ENCODE assay signal across 23 cellular contexts in genomic region chr2:20469595-20469994, GRCh38. TPM values are rescaled to one million over a fixed set of nuclear protein-coding genes. Genes with fewer than 3 reads are reported as not detected.
A peak's percentile ranks its signal among the peaks of the same experiment; 100 is the strongest.
DNase-seq lines count a peak whose midpoint lies in the region; ATAC-seq and TF ChIP-seq lines count a peak whose summit lies in the region.
"Had no signal": no experiment of that assay in that cellular context is flagged by ENCODE, and none has a peak within 500 bp of the region (broad histone marks: within the 10 kb centered on the region; RNA-seq: fewer than 3 reads in every experiment).

No MANE protein-coding gene starts in this region.

- H3K79me2 ChIP-seq in mammary epithelial cell (ENCODE audit: insufficient read depth, low read length): no peaks in the 10 kb centered on the region

- no peaks in the 10 kb centered on the region for H3K36me3 Mint-ChIP-seq in activated CD4-positive, alpha-beta T cell treated with anti-CD3 and anti-CD28 coated beads, Interleukin-2, amount 10 ng/mL, durations not matched to agents 7 days and 5 days (ENCODE audit: low read depth)
- H3K36me3 Mint-ChIP-seq: CD8-positive, alpha-beta T cell had no signal

- dilution Hi-C loops in mammary epithelial cell (cut with HindIII; ENCODE audit: low sequenced_read_pairs): no loop called here

- 65% methylated on average over 5 of the region's 8 CpGs for WGBS in mammary epithelial cell (ENCODE audit: low coverage, missing lambda C conversion rate)
- 95 to 96% methylated on average over 8 of the region's 8 CpGs for WGBS in sigmoid colon, 2 donors

- H3K4me3 ChIP-seq in breast epithelium (no peak overlapping the region), mammary epithelial cell (replicated peaks in 1 of 3; ENCODE audit: insufficient read depth in 1 of 3, low read depth in 2 of 3, low read length in 3 of 3) (no peak overlapping the region), WERI-Rb-1 (ENCODE audit: low read depth, low read length) (no peak overlapping the region), sigmoid colon (no peak overlapping the region)
- H3K4me3 ChIP-seq: GM23248 had no signal

- no peaks in the 10 kb centered on the region for H3K9me3 ChIP-seq in breast epithelium
- H3K9me3 ChIP-seq in mammary epithelial cell (replicated peaks; ENCODE audit: insufficient read depth, low read length): no peaks in the 10 kb centered on the region
- no peaks in the 10 kb centered on the region for H3K9me3 ChIP-seq in WERI-Rb-1 (ENCODE audit: severe bottlenecking)
- H3K9me3 ChIP-seq in sigmoid colon: no peaks in the 10 kb centered on the region

- intact Hi-C loops in breast epithelium (cut with DNase I; ENCODE audit: low total_unique reads) (no loop called here), mammary epithelial cell (cut with micrococcal nuclease) (no loop called here), sigmoid colon (cut with DNase I) (no loop called here)

- no peak overlapping the region for H3K9ac ChIP-seq in mammary epithelial cell (ENCODE audit: insufficient read depth, low read length)
- H3K9ac ChIP-seq: GM23248, KMS-11 had no signal

- TF ChIP-seq POLR2A in breast epithelium (IDR thresholded peaks at IDR 0.05): no peak
- TF ChIP-seq POLR2A in sigmoid colon (IDR thresholded peaks at IDR 0.05): no peak

- no peak overlapping the region for H3K4me2 ChIP-seq in mammary epithelial cell (ENCODE audit: insufficient read depth, low read depth, low read length)
- H3K4me2 ChIP-seq: KMS-11 had no signal

- H3K27me3 ChIP-seq in breast epithelium (no peaks in the 10 kb centered on the region), mammary epithelial cell (ENCODE audit: insufficient read depth, low read length) (no peaks in the 10 kb centered on the region), WERI-Rb-1 (ENCODE audit: insufficient read depth, low read depth, severe bottlenecking) (no peaks in the 10 kb centered on the region), sigmoid colon (no peaks in the 10 kb centered on the region)

- in situ Hi-C loops in mammary epithelial cell (cut with MboI; ENCODE audit: low sequenced_read_pairs in 2 of 2): no loop called here

- H3K27ac Mint-ChIP-seq in activated CD4-positive, alpha-beta T cell treated with anti-CD3 and anti-CD28 coated beads, Interleukin-2, amount 10 ng/mL, durations not matched to agents 7 days and 5 days: no peak overlapping the region
- H3K27ac Mint-ChIP-seq: CD8-positive, alpha-beta T cell; H9; HFFc6 had no signal

- ATAC-seq in HG03139 (IDR thresholded peaks at IDR 0.05; ENCODE audit: unreplicated experiment) (no peak), HG03175 (IDR thresholded peaks at IDR 0.05; ENCODE audit: unreplicated experiment) (no peak)
- ATAC-seq: CD8-positive, alpha-beta T cell had no signal

- H3K4me3 Mint-ChIP-seq in activated CD4-positive, alpha-beta T cell treated with anti-CD3 and anti-CD28 coated beads, Interleukin-2, amount 10 ng/mL, durations not matched to agents 7 days and 5 days: no peak overlapping the region
- H3K4me3 Mint-ChIP-seq: CD8-positive, alpha-beta T cell; H9; HFFc6 had no signal

- no TSS peak for BruUV-seq in mammary epithelial cell (replicated peaks; lab: Mats Ljungman, UMichigan)

- H3K27ac ChIP-seq in breast epithelium (peak overlapping the region; percentile 87 to 96), mammary epithelial cell (ENCODE audit: insufficient read depth, low read depth, low read length) (no peak overlapping the region), WERI-Rb-1 (no peak overlapping the region), sigmoid colon (no peak overlapping the region)
- H3K27ac ChIP-seq: GM23248, KMS-11, RWPE1 had no signal

- no peak for TF ChIP-seq EP300 in sigmoid colon (IDR thresholded peaks at IDR 0.05)

- peaks cover 3 to 24% of the 10 kb centered on the region in 2 donors for H3K4me1 ChIP-seq in breast epithelium
- peaks cover 8% of the 10 kb centered on the region for H3K4me1 ChIP-seq in mammary epithelial cell (ENCODE audit: insufficient read depth, low read length)
- H3K4me1 ChIP-seq in sigmoid colon: peaks cover 0 to 26% (median 19%) of the 10 kb centered on the region in 4 donors

- H3K36me3 ChIP-seq in breast epithelium (no peaks in the 10 kb centered on the region), mammary epithelial cell (ENCODE audit: insufficient read depth, low read length) (no peaks in the 10 kb centered on the region), WERI-Rb-1 (no peaks in the 10 kb centered on the region), sigmoid colon (no peaks in the 10 kb centered on the region)

- DNase-seq in breast epithelium (ENCODE audit: low spot score in 2 of 2) (no peak), mammary epithelial cell (no peak), WERI-Rb-1 (peak; percentile 4), sigmoid colon (peak; percentile 60), ureter (ENCODE audit: low spot score) (peak; percentile 37)
- no peak for DNase-seq in activated CD4-positive, alpha-beta T cell treated with anti-CD3 and anti-CD28 coated beads, Interleukin-2, amount 10 ng/mL, durations not matched to agents 7 days and 5 days
- DNase-seq: CD8-positive, alpha-beta T cell; DND-41; GM23248; H9; HFFc6; IMR-90; NCI-H1105; NCI-H146; NCI-H2029; NCI-H2227 treated with DMSO at 0.1 percent for 48 hours; NCI-H510A; NK-92 treated with Interleukin-12 subunit alpha and Interleukin-12 subunit beta, amount 100 ng/mL, for 24 hours; SHP77 treated with DMSO at 0.1 percent for 48 hours had no signal

- H3K9me3 Mint-ChIP-seq in activated CD4-positive, alpha-beta T cell treated with anti-CD3 and anti-CD28 coated beads, Interleukin-2, amount 10 ng/mL, durations not matched to agents 7 days and 5 days: no peaks in the 10 kb centered on the region
- H3K9me3 Mint-ChIP-seq: CD8-positive, alpha-beta T cell; H9; HFFc6 had no signal

- no peak overlapping the region for H2AFZ ChIP-seq in mammary epithelial cell (ENCODE audit: low read depth, low read length)
- H2AFZ ChIP-seq: GM23248 had no signal

- no peaks in the 10 kb centered on the region for H3K27me3 Mint-ChIP-seq in activated CD4-positive, alpha-beta T cell treated with anti-CD3 and anti-CD28 coated beads, Interleukin-2, amount 10 ng/mL, durations not matched to agents 7 days and 5 days

- POLR2A ChIA-PET in activated CD4-positive, alpha-beta T cell treated with anti-CD3 and anti-CD28 coated beads, Interleukin-2, amount 10 ng/mL, durations not matched to agents 7 days and 5 days (lab: Charles Lee): no interaction called here

- no peaks in the 10 kb centered on the region for H3K4me1 Mint-ChIP-seq in activated CD4-positive, alpha-beta T cell treated with anti-CD3 and anti-CD28 coated beads, Interleukin-2, amount 10 ng/mL, durations not matched to agents 7 days and 5 days

- CTCF ChIA-PET in mammary epithelial cell (lab: Charles Lee; ENCODE audit: low non-redundant PET): no interaction called here
- CTCF ChIA-PET in activated CD4-positive, alpha-beta T cell treated with anti-CD3 and anti-CD28 coated beads, Interleukin-2, amount 10 ng/mL, durations not matched to agents 7 days and 5 days (lab: Charles Lee): interaction anchor here (0.5 to 3.4 kb wide), 2 partner anchors 9 to 152 kb away, joined by 4 to 16 read pairs; no protein-coding TSS in a partner anchor

- TF ChIP-seq CTCF in breast epithelium (IDR thresholded peaks at IDR 0.05): no peak
- TF ChIP-seq CTCF in mammary epithelial cell (conservative IDR thresholded peaks at IDR 0.05 in 1 of 2, IDR thresholded peaks at IDR 0.05 in 1 of 2; ENCODE audit: extremely low read depth in 1 of 2, insufficient read depth in 1 of 2, low read depth in 1 of 2, low read length in 2 of 2): no peak
- no peak for TF ChIP-seq CTCF in WERI-Rb-1 (IDR thresholded peaks at IDR 0.05; ENCODE audit: low read depth, low read length)
- TF ChIP-seq CTCF in sigmoid colon (IDR thresholded peaks at IDR 0.05): no peak

- H4K20me1 ChIP-seq in mammary epithelial cell (ENCODE audit: insufficient read depth, low read length): no peaks in the 10 kb centered on the region

RNA-seq across cellular contexts. Expression of gene RHOB, which starts 22.7 kb away (rescaled TPM):
- total RNA-seq in breast epithelium: 1,000 to 10,000 TPM in 1 of 3 donors, 100 to 1,000 TPM in 2; 643 to 1,178 (median 772) TPM
- total RNA-seq in mammary epithelial cell: 10 to 100 TPM; 26.2 to 53.5 TPM
- polyA plus RNA-seq in mammary epithelial cell: 18.3 TPM
- polyA minus RNA-seq in mammary epithelial cell: 4.2 TPM
- 1,000 to 10,000 TPM in 2 of 4 donors, 100 to 1,000 TPM in 2; 753 to 1,323 (median 1,092) TPM for total RNA-seq in sigmoid colon
- polyA plus RNA-seq in sigmoid colon: 100 to 1,000 TPM in 2 of 3 donors, 10 to 100 TPM in 1; 60.6 to 200 (median 108) TPM
- 304 TPM for total RNA-seq in ureter
- total RNA-seq in activated CD4-positive, alpha-beta T cell treated with anti-CD3 and anti-CD28 coated beads, Interleukin-2, amount 10 ng/mL, durations not matched to agents 7 days and 5 days: under 1 TPM; 0.52 to 0.67 TPM

Comparison
In these comparisons a context has a peak if more than half of its experiments do, and no peak if none do; other contexts are left out.
1. H3K27ac ChIP-seq: peak in breast epithelium (2 of 2); none in mammary epithelial cell (single experiment), WERI-Rb-1 (single experiment) and sigmoid colon (0 of 4).
2. DNase-seq: peak in WERI-Rb-1 (single experiment), sigmoid colon (single experiment) and ureter (single experiment); none in breast epithelium (0 of 2), mammary epithelial cell (single experiment) and activated CD4-positive, alpha-beta T cell treated with anti-CD3 and anti-CD28 coated beads, Interleukin-2, amount 10 ng/mL, durations not matched to agents 7 days and 5 days (single experiment).
3. RNA of gene RHOB, which starts 22.7 kb away (total RNA-seq): 753 to 1,323 TPM in sigmoid colon, 643 to 1,178 TPM in breast epithelium, 304 TPM in ureter (single experiment) and 26.2 to 53.5 TPM in mammary epithelial cell; 0.52 to 0.67 TPM in activated CD4-positive, alpha-beta T cell treated with anti-CD3 and anti-CD28 coated beads, Interleukin-2, amount 10 ng/mL, durations not matched to agents 7 days and 5 days; every median in the first group is over 10 times any median in the second.